8 cellular contexts compared by ENCODE assay signal in genomic region chr22:42268852-42269406, GRCh38. TPM values are rescaled to one million over a fixed set of nuclear protein-coding genes. Genes with fewer than 3 reads are reported as not detected.
DNase-seq lines count a peak whose midpoint lies in the region; ATAC-seq and TF ChIP-seq lines count a peak whose summit lies in the region.

No MANE protein-coding gene starts in this region.

- WGBS in right cardiac atrium: 18% methylated on average over 9 of the region's 9 CpGs

- no peak for DNase-seq in GM23338 (ENCODE audit: low spot score)
- no peak for DNase-seq in T-helper 2 cell treated with Interferon-gamma antibody and Interleukin-4, amounts not matched to agents 5 μg/mL and 100 μg/mL, for 36 hours (ENCODE audit: low spot score)
- DNase-seq in right cardiac atrium: no peak
- no peak for DNase-seq in COLO829 (ENCODE audit: low spot score)
- no peak for DNase-seq in AG08395 (ENCODE audit: low spot score)
- no peak for DNase-seq in NCI-H2227 treated with DMSO at 0.1 percent for 48 hours (lab: John Stamatoyannopoulos, UW)

- peaks cover 35% of the 10 kb centered on the region for H3K4me1 Mint-ChIP-seq in GM23338
- peaks cover 35% of the 10 kb centered on the region for H3K4me1 Mint-ChIP-seq in T-helper 2 cell treated with Interferon-gamma antibody and Interleukin-4, amounts not matched to agents 5 μg/mL and 100 μg/mL, for 36 hours (ENCODE audit: low read depth)

- peaks cover 17% of the 10 kb centered on the region for H3K27me3 Mint-ChIP-seq in GM23338 (ENCODE audit: insufficient read depth, low read depth, poor library complexity)
- H3K27me3 Mint-ChIP-seq in T-helper 2 cell treated with Interferon-gamma antibody and Interleukin-4, amounts not matched to agents 5 μg/mL and 100 μg/mL, for 36 hours (ENCODE audit: low read depth): no peaks in the 10 kb centered on the region

- no peaks in the 10 kb centered on the region; the same call in 1 of the 3 replicates for H3K9me3 Mint-ChIP-seq in GM23338
- no peaks in the 10 kb centered on the region for H3K9me3 Mint-ChIP-seq in T-helper 2 cell treated with Interferon-gamma antibody and Interleukin-4, amounts not matched to agents 5 μg/mL and 100 μg/mL, for 36 hours

- no peak for TF ChIP-seq CTCF in GM23338 (conservative IDR thresholded peaks at IDR 0.05; ENCODE audit: low read depth in 2 of 2)

- peak overlapping the region; percentile 85 for H3K4me3 Mint-ChIP-seq in GM23338
- H3K4me3 Mint-ChIP-seq in T-helper 2 cell treated with Interferon-gamma antibody and Interleukin-4, amounts not matched to agents 5 μg/mL and 100 μg/mL, for 36 hours: peak overlapping the region; percentile 97

- H3K4me2 ChIP-seq in GM23338: peak overlapping the region; percentile 95

- H3K27ac Mint-ChIP-seq in GM23338: peak overlapping the region; percentile 39
- H3K27ac Mint-ChIP-seq in T-helper 2 cell treated with Interferon-gamma antibody and Interleukin-4, amounts not matched to agents 5 μg/mL and 100 μg/mL, for 36 hours: peak overlapping the region; percentile 90

- H2AFZ ChIP-seq in GM23338: no peak overlapping the region

- peaks cover 52% of the 10 kb centered on the region for H4K20me1 ChIP-seq in GM23338 (replicated peaks; ENCODE audit: insufficient read depth)

- H3K36me3 ChIP-seq in GM23338 (ENCODE audit: insufficient read depth): no peaks in the 10 kb centered on the region

- H3K27ac ChIP-seq in GM23338 (ENCODE audit: low read depth) (peak overlapping the region; percentile 79; the same call in 1 of the 2 replicates), right cardiac atrium (ENCODE audit: low read length) (no peak overlapping the region), skin epidermis (peak overlapping the region in 18 of 21 experiments; percentile 78 to 97 (median 94))

- no peaks in the 10 kb centered on the region; the same call in 2 of the 3 replicates for H3K36me3 Mint-ChIP-seq in GM23338 (ENCODE audit: low read depth)
- peaks cover 7% of the 10 kb centered on the region for H3K36me3 Mint-ChIP-seq in T-helper 2 cell treated with Interferon-gamma antibody and Interleukin-4, amounts not matched to agents 5 μg/mL and 100 μg/mL, for 36 hours (ENCODE audit: low read depth)

- H3K9me2 ChIP-seq in GM23338 (ENCODE audit: insufficient read depth): no peaks in the 10 kb centered on the region

- peak overlapping the region; percentile 93 for H3K4me3 ChIP-seq in GM23338
- H3K4me3 ChIP-seq in right cardiac atrium (ENCODE audit: low read length): peak overlapping the region; percentile 100
- H3K4me3 ChIP-seq in skin epidermis: peak overlapping the region; percentile 95 to 99 (median 98)

- H3K27me3 ChIP-seq in GM23338 (ENCODE audit: insufficient read depth): peaks cover 6% of the 10 kb centered on the region; the same call in 1 of the 2 replicates
- H3K27me3 ChIP-seq in right cardiac atrium (ENCODE audit: control insufficient read depth, insufficient read depth): no peaks in the 10 kb centered on the region

- 0 out of 2 replicates have a peak, but pooled peaks cover 10% of the 10 kb centered on the region for H3F3A ChIP-seq in GM23338 (replicated peaks; ENCODE audit: low read depth)

- intact Hi-C loops in right cardiac atrium (cut with DNase I): no loop called here

- H3K4me1 ChIP-seq in GM23338 (ENCODE audit: insufficient read depth): peaks cover 29% of the 10 kb centered on the region
- no peaks in the 10 kb centered on the region for H3K4me1 ChIP-seq in right cardiac atrium (ENCODE audit: control insufficient read depth, insufficient read depth, low read length)

- ATAC-seq in GM23338 (no peak), right cardiac atrium (no peak), GM18909 (IDR thresholded peaks at IDR 0.05; ENCODE audit: poor library complexity, unreplicated experiment) (no peak)

- peaks cover 53% of the 10 kb centered on the region for H3K79me2 ChIP-seq in GM23338 (replicated peaks; ENCODE audit: insufficient read depth)

- H3K9me3 ChIP-seq in right cardiac atrium (ENCODE audit: control insufficient read depth, low read length): no peaks in the 10 kb centered on the region

TF ChIP-seq in GM23338, 12 proteins besides CTCF, POLR2A, EP300 and RAD21 (continues in another document):
- TF ChIP-seq, protein P1, sequence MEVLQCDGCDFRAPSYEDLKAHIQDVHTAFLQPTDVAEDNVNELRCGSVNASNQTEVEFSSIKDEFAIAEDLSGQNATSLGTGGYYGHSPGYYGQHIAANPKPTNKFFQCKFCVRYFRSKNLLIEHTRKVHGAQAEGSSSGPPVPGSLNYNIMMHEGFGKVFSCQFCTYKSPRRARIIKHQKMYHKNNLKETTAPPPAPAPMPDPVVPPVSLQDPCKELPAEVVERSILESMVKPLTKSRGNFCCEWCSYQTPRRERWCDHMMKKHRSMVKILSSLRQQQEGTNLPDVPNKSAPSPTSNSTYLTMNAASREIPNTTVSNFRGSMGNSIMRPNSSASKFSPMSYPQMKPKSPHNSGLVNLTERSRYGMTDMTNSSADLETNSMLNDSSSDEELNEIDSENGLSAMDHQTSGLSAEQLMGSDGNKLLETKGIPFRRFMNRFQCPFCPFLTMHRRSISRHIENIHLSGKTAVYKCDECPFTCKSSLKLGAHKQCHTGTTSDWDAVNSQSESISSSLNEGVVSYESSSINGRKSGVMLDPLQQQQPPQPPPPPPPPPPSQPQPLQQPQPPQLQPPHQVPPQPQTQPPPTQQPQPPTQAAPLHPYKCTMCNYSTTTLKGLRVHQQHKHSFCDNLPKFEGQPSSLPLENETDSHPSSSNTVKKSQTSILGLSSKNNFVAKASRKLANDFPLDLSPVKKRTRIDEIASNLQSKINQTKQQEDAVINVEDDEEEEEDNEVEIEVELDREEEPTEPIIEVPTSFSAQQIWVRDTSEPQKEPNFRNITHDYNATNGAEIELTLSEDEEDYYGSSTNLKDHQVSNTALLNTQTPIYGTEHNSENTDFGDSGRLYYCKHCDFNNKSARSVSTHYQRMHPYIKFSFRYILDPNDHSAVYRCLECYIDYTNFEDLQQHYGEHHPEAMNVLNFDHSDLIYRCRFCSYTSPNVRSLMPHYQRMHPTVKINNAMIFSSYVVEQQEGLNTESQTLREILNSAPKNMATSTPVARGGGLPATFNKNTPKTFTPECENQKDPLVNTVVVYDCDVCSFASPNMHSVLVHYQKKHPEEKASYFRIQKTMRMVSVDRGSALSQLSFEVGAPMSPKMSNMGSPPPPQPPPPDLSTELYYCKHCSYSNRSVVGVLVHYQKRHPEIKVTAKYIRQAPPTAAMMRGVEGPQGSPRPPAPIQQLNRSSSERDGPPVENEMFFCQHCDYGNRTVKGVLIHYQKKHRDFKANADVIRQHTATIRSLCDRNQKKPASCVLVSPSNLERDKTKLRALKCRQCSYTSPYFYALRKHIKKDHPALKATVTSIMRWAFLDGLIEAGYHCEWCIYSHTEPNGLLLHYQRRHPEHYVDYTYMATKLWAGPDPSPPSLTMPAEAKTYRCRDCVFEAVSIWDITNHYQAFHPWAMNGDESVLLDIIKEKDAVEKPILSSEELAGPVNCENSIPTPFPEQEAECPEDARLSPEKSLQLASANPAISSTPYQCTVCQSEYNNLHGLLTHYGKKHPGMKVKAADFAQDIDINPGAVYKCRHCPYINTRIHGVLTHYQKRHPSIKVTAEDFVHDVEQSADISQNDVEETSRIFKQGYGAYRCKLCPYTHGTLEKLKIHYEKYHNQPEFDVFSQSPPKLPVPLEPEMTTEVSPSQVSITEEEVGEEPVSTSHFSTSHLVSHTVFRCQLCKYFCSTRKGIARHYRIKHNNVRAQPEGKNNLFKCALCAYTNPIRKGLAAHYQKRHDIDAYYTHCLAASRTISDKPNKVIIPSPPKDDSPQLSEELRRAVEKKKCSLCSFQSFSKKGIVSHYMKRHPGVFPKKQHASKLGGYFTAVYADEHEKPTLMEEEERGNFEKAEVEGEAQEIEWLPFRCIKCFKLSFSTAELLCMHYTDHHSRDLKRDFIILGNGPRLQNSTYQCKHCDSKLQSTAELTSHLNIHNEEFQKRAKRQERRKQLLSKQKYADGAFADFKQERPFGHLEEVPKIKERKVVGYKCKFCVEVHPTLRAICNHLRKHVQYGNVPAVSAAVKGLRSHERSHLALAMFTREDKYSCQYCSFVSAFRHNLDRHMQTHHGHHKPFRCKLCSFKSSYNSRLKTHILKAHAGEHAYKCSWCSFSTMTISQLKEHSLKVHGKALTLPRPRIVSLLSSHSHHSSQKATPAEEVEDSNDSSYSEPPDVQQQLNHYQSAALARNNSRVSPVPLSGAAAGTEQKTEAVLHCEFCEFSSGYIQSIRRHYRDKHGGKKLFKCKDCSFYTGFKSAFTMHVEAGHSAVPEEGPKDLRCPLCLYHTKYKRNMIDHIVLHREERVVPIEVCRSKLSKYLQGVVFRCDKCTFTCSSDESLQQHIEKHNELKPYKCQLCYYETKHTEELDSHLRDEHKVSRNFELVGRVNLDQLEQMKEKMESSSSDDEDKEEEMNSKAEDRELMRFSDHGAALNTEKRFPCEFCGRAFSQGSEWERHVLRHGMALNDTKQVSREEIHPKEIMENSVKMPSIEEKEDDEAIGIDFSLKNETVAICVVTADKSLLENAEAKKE (CRISPR knock-in tag; IDR thresholded peaks at IDR 0.05): no peak
- TF ChIP-seq POLR2AphosphoS5 (IDR thresholded peaks at IDR 0.05; ENCODE audit: low read depth) (no peak), JUNB (IDR thresholded peaks at IDR 0.05; ENCODE audit: unreplicated experiment) (no peak), EZH2phosphoT487 (IDR thresholded peaks at IDR 0.05; ENCODE audit: unreplicated experiment) (no peak), ZNF331 (CRISPR knock-in tag; IDR thresholded peaks at IDR 0.05; ENCODE audit: low read depth) (no peak), ETS1 (IDR thresholded peaks at IDR 0.05) (no peak), STAT1 (IDR thresholded peaks at IDR 0.05; ENCODE audit: unreplicated experiment) (no peak), EZH2 (IDR thresholded peaks at IDR 0.05; ENCODE audit: low read depth, unreplicated experiment) (no peak), ZNF114 (CRISPR knock-in tag; IDR thresholded peaks at IDR 0.05) (no peak), NANOG (IDR thresholded peaks at IDR 0.05; ENCODE audit: borderline replicate concordance) (no peak), CREB1 (CRISPR knock-in tag; IDR thresholded peaks at IDR 0.05; ENCODE audit: low read depth) (no peak)

RNA-seq across cellular contexts. Expression of gene TCF20, which starts 1.5 kb away (rescaled TPM):
- total RNA-seq in GM23338 (2014; rRNA removed; shearing (Covaris generic)): 57.5 and 68.7 TPM in 2 replicates
- polyA plus RNA-seq in GM23338 (2016; fragmentation: Nextera tagmentation; extraction: Ambion mirVana) (6.4 and 6.6 TPM in 2 replicates), right cardiac atrium (6.5 TPM)
- total RNA-seq in right cardiac atrium: 10 to 100 TPM; 16.3 to 19.6 (median 17.9) TPM
